8 cellular contexts compared by ENCODE assay signal in the genomic region with DNA sequence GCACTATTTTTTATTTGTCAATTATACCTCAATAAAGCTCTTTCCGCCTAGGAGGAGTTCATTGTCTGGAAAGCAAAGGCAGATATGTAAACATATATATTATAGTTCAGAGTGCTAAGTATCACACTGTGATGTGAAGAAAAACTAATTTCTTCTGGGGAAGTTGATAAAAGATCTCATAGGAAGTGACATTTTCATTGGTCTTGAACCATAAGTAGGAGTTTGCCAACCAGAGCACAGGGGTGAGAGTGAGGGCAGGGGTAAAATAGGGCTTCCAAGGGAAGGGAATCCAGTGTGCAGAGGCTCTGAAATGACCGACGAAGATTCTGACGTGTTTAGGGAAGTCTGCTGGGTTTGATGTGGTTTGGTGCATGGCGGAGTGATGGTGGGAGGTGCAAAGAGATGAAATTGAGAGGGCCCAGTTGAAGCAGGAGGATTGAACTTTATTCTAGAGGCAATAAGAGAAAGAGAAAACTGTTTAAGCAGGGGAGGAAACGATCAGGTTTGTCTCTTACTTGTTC. TPM values are rescaled to one million over a fixed set of nuclear protein-coding genes. Genes with fewer than 3 reads are reported as not detected.
DNase-seq lines count a peak whose midpoint lies in the region; ATAC-seq and TF ChIP-seq lines count a peak whose summit lies in the region.

No MANE protein-coding gene starts in this region.

- no peak for TF ChIP-seq CTCF in A673 (conservative IDR thresholded peaks at IDR 0.05; ENCODE audit: low read depth, low read length)
- no peak for TF ChIP-seq CTCF in WTC11 (IDR thresholded peaks at IDR 0.05)
- TF ChIP-seq CTCF in colonic mucosa (IDR thresholded peaks at IDR 0.05), result no peak

- peak overlapping the region; percentile 67 for H3K4me3 ChIP-seq in A673 (ENCODE audit: low read depth, low read length, poor library complexity, severe bottlenecking)
- peak overlapping the region; percentile 96 for H3K4me3 ChIP-seq in HUES48 (ENCODE audit: low read depth, low read length)
- peak overlapping the region; percentile 81 for H3K4me3 ChIP-seq in colonic mucosa
- peak overlapping the region; percentile 71 for H3K4me3 ChIP-seq in mesodermal cell (ENCODE audit: extremely low read depth, insufficient read depth, low read length, poor library complexity, severe bottlenecking)

- no peaks in the 10 kb centered on the region for H3K4me1 Mint-ChIP-seq in WTC11
- H3K4me1 Mint-ChIP-seq in stimulated activated naive B cell treated with anti-CD40 and anti-IgM and Interleukin-4, amounts not matched to agents 10 μg/mL and 1 μg/mL and 100 μg/mL, for 72 hours, result peaks cover 5 to 15% of the 10 kb centered on the region in 2 donors

- H3K4me1 ChIP-seq in A673 (ENCODE audit: insufficient read depth, low read length, poor library complexity, severe bottlenecking) (peaks cover 11% of the 10 kb centered on the region), HUES48 (ENCODE audit: control insufficient read depth, insufficient read depth, low read length) (peaks cover 10% of the 10 kb centered on the region; the same call in 1 of the 2 replicates), colonic mucosa (peaks cover 11% of the 10 kb centered on the region), mesodermal cell (ENCODE audit: control insufficient read depth, insufficient read depth, low read length, poor library complexity, severe bottlenecking) (no peaks in the 10 kb centered on the region)

- 21% methylated on average over 5 of the region's 6 CpGs for WGBS in mesodermal cell (ENCODE audit: insufficient coverage in 2 of 2), 2 experiments

- no peaks in the 10 kb centered on the region for H3K9me3 Mint-ChIP-seq in WTC11
- H3K9me3 Mint-ChIP-seq in stimulated activated naive B cell treated with anti-CD40 and anti-IgM and Interleukin-4, amounts not matched to agents 10 μg/mL and 1 μg/mL and 100 μg/mL, for 72 hours, result no peaks in the 10 kb centered on the region

- no peaks in the 10 kb centered on the region for H3K27me3 ChIP-seq in A673 (replicated peaks; ENCODE audit: insufficient read depth, low read depth, low read length, poor library complexity)
- H3K27me3 ChIP-seq in HUES48 (ENCODE audit: control insufficient read depth, insufficient read depth, low read length), result no peaks in the 10 kb centered on the region
- no peaks in the 10 kb centered on the region for H3K27me3 ChIP-seq in colonic mucosa

- intact Hi-C loops in A673 (cut with micrococcal nuclease; ENCODE audit: unreplicated experiment) (no loop called here), colonic mucosa (cut with DNase I) (no loop called here)

- H3K27ac Mint-ChIP-seq in WTC11, result no peak overlapping the region
- no peak overlapping the region for H3K27ac Mint-ChIP-seq in stimulated activated naive B cell treated with anti-CD40 and anti-IgM and Interleukin-4, amounts not matched to agents 10 μg/mL and 1 μg/mL and 100 μg/mL, for 72 hours

- H3K9me3 ChIP-seq in A673 (ENCODE audit: low read depth, low read length, poor library complexity, severe bottlenecking), result no peaks in the 10 kb centered on the region
- H3K9me3 ChIP-seq in HUES48 (ENCODE audit: control insufficient read depth, insufficient read depth, low read length), result no peaks in the 10 kb centered on the region
- H3K9me3 ChIP-seq in colonic mucosa, result no peaks in the 10 kb centered on the region
- H3K9me3 ChIP-seq in mesodermal cell (ENCODE audit: control insufficient read depth, low read length), result no peaks in the 10 kb centered on the region

- POLR2A ChIA-PET in A673 (lab: Charles Lee; ENCODE audit: low non-redundant PET) (no interaction called here), WTC11 (lab: Charles Lee) (interaction anchor here (0.8 to 1.4 kb wide), 2 partner anchors 11 to 174 kb away, joined by 3 to 6 read pairs; no protein-coding TSS in a partner anchor)

- H3K27ac ChIP-seq in A673 (ENCODE audit: low read depth, low read length, poor library complexity, severe bottlenecking), result peak overlapping the region; percentile 84
- H3K27ac ChIP-seq in HUES48 (ENCODE audit: low read depth, low read length), result no peak overlapping the region
- H3K27ac ChIP-seq in colonic mucosa, result peak overlapping the region; percentile 72
- no peak overlapping the region for H3K27ac ChIP-seq in mesodermal cell (ENCODE audit: low read depth, low read length, severe bottlenecking)

- CTCF ChIA-PET in A673 (lab: Charles Lee), result no interaction called here
- CTCF ChIA-PET in WTC11 (lab: Charles Lee), result interaction anchor here (0.7 to 0.9 kb wide), 2 partner anchors 11 to 162 kb away, joined by 3 read pairs; no protein-coding TSS in a partner anchor

- no peaks in the 10 kb centered on the region for H3K36me3 Mint-ChIP-seq in WTC11
- peaks cover 0 to 5% of the 10 kb centered on the region in 2 donors for H3K36me3 Mint-ChIP-seq in stimulated activated naive B cell treated with anti-CD40 and anti-IgM and Interleukin-4, amounts not matched to agents 10 μg/mL and 1 μg/mL and 100 μg/mL, for 72 hours

- no TSS peak for BruUV-seq in A673 (replicated peaks; lab: Mats Ljungman, UMichigan)

- H3K27me3 Mint-ChIP-seq in WTC11 (ENCODE audit: low read depth), result no peaks in the 10 kb centered on the region; the same call in 1 of the 2 replicates
- no peaks in the 10 kb centered on the region for H3K27me3 Mint-ChIP-seq in stimulated activated naive B cell treated with anti-CD40 and anti-IgM and Interleukin-4, amounts not matched to agents 10 μg/mL and 1 μg/mL and 100 μg/mL, for 72 hours

- H3K9ac ChIP-seq in HUES48 (ENCODE audit: low read depth, low read length), result no peak overlapping the region
- H3K9ac ChIP-seq in colonic mucosa (ENCODE audit: low read depth in 2 of 2, low read length in 2 of 2), result peak overlapping the region; percentile 48 to 93

- H3K36me3 ChIP-seq in A673 (ENCODE audit: insufficient read depth, low read length, poor library complexity, severe bottlenecking), result no peaks in the 10 kb centered on the region
- no peaks in the 10 kb centered on the region for H3K36me3 ChIP-seq in HUES48 (ENCODE audit: control insufficient read depth, insufficient read depth, low read length)
- no peaks in the 10 kb centered on the region for H3K36me3 ChIP-seq in colonic mucosa
- peaks cover 9% of the 10 kb centered on the region for H3K36me3 ChIP-seq in mesodermal cell (ENCODE audit: control insufficient read depth, insufficient read depth, low read length)

- DNase-seq in A673 (ENCODE audit: low spot score) (no peak), WTC11 (ENCODE audit: low spot score) (no peak), colonic mucosa (peak; percentile 42), cerebellar cortex (ENCODE audit: low spot score) (no peak)
- DNase-seq in stimulated activated naive B cell treated with anti-CD40 and anti-IgM and Interleukin-4, amounts not matched to agents 10 μg/mL and 1 μg/mL and 100 μg/mL, for 72 hours, result peak; percentile 38

- no peak overlapping the region for H3K4me3 Mint-ChIP-seq in WTC11
- H3K4me3 Mint-ChIP-seq in stimulated activated naive B cell treated with anti-CD40 and anti-IgM and Interleukin-4, amounts not matched to agents 10 μg/mL and 1 μg/mL and 100 μg/mL, for 72 hours, result no peak overlapping the region

- ATAC-seq in GM19023 (IDR thresholded peaks at IDR 0.05; ENCODE audit: unreplicated experiment), result peak; percentile 30
- ATAC-seq in WTC11, result peak; percentile 7
- peak; percentile 78 to 80 for ATAC-seq in stimulated activated naive B cell treated with anti-CD40 and anti-IgM and Interleukin-4, amounts not matched to agents 10 μg/mL and 1 μg/mL and 100 μg/mL, for 72 hours (replicated peaks)

TF ChIP-seq in WTC11, 78 proteins besides CTCF, POLR2A, EP300 and RAD21 (continues in another document):
- TF ChIP-seq, protein P1, sequence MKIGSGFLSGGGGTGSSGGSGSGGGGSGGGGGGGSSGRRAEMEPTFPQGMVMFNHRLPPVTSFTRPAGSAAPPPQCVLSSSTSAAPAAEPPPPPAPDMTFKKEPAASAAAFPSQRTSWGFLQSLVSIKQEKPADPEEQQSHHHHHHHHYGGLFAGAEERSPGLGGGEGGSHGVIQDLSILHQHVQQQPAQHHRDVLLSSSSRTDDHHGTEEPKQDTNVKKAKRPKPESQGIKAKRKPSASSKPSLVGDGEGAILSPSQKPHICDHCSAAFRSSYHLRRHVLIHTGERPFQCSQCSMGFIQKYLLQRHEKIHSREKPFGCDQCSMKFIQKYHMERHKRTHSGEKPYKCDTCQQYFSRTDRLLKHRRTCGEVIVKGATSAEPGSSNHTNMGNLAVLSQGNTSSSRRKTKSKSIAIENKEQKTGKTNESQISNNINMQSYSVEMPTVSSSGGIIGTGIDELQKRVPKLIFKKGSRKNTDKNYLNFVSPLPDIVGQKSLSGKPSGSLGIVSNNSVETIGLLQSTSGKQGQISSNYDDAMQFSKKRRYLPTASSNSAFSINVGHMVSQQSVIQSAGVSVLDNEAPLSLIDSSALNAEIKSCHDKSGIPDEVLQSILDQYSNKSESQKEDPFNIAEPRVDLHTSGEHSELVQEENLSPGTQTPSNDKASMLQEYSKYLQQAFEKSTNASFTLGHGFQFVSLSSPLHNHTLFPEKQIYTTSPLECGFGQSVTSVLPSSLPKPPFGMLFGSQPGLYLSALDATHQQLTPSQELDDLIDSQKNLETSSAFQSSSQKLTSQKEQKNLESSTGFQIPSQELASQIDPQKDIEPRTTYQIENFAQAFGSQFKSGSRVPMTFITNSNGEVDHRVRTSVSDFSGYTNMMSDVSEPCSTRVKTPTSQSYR (CRISPR knock-in tag; IDR thresholded peaks at IDR 0.05), result no peak
- TF ChIP-seq TEAD1 (CRISPR knock-in tag; IDR thresholded peaks at IDR 0.05), result no peak
- TF ChIP-seq, protein P2, sequence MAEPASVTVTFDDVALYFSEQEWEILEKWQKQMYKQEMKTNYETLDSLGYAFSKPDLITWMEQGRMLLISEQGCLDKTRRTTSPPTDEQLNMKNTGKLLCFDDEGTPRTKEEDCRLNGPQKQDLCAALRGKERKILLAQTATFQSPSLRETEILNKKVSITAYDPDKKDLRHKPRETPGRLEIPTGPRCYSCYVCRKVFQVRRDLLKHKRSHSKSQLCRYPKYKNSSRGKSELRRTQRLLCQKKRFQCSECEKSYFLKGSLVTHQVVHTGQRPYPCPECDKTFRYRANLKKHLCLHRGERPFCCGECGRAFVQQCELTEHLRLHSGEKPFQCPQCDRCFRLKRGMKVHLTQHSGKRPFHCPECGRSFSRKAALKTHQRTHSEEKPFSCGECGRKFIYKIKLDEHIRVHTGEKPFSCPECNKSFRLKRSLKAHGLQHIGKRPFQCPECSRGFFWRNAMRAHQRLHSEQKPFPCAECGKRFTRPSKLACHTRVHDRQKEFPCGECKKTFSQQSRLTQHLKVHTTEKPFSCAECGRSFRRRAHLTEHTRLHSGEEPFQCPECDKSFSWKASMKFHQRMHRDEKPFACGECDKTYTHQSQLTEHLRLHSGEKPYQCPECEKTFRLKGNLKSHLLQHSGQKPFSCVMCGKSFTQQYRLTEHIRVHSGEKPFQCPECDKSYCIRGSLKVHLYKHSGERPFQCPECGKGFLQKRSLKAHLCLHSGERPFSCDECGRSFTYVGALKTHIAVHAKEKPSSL (CRISPR knock-in tag; conservative IDR thresholded peaks at IDR 0.05), result no peak

RNA-seq across cellular contexts. Expression of a gene that starts 0.8 kb away (rescaled TPM):
- 37.8 TPM in 2 replicates for total RNA-seq in A673 (2021)
- 27.5 to 33.8 TPM (median 29.7 TPM) in 3 replicates for total RNA-seq in WTC11 (2021)
- total RNA-seq in colonic mucosa, result 10 to 100 TPM; 18.7 to 20.5 TPM
- polyA plus RNA-seq in mesodermal cell (2013, experiment 1 of 2), result 24.8 TPM
- polyA plus RNA-seq in mesodermal cell (2013, experiment 2 of 2), result 29.0 TPM

Comparison
In these comparisons a context has a peak if more than half of its experiments do, and no peak if none do; other contexts are left out.
1. DNase-seq: peak in colonic mucosa (single experiment) and stimulated activated naive B cell treated with anti-CD40 and anti-IgM and Interleukin-4, amounts not matched to agents 10 μg/mL and 1 μg/mL and 100 μg/mL, for 72 hours (single experiment); none in A673 (single experiment), WTC11 (single experiment) and cerebellar cortex (single experiment).
2. H3K27ac ChIP-seq: peak in A673 (single experiment) and colonic mucosa (single experiment); none in HUES48 (single experiment) and mesodermal cell (single experiment).
3. ATAC-seq: peak in every context shown above with its lines; median percentile 79 in stimulated activated naive B cell treated with anti-CD40 and anti-IgM and Interleukin-4, amounts not matched to agents 10 μg/mL and 1 μg/mL and 100 μg/mL, for 72 hours; 30 in GM19023; 7 in WTC11.
4. Peak in every context shown above with its lines, with median percentiles within 50 percentile points of each other: H3K4me3 ChIP-seq.